ENCODE assay signal across 8 cellular contexts in genomic region chr12:66269757-66270383, GRCh38. TPM values are rescaled to one million over a fixed set of nuclear protein-coding genes. Genes with fewer than 3 reads are reported as not detected.
DNase-seq lines count a peak whose midpoint lies in the region; ATAC-seq and TF ChIP-seq lines count a peak whose summit lies in the region.

No MANE protein-coding gene starts in this region.

- 64% methylated on average over 5 of the region's 5 CpGs for WGBS in right cardiac atrium
- 75% methylated on average over 5 of the region's 5 CpGs for WGBS in smooth muscle cell (ENCODE audit: low lambda C conversion rate)

- H3K4me3 ChIP-seq in right cardiac atrium (ENCODE audit: low read length), result no peak overlapping the region
- H3K4me3 ChIP-seq in smooth muscle cell, result no peak overlapping the region

- H2AFZ ChIP-seq in smooth muscle cell (ENCODE audit: low read depth), result no peak overlapping the region

- H3F3A ChIP-seq in smooth muscle cell (ENCODE audit: low read depth), result no peaks in the 10 kb centered on the region

- H3K9me3 ChIP-seq in right cardiac atrium (ENCODE audit: control insufficient read depth, low read length) (no peaks in the 10 kb centered on the region), smooth muscle cell (replicated peaks; ENCODE audit: low read depth) (no peaks in the 10 kb centered on the region)

- no peak overlapping the region for H3K4me2 ChIP-seq in smooth muscle cell

- H3K27me3 ChIP-seq in right cardiac atrium (ENCODE audit: control insufficient read depth, insufficient read depth) (no peaks in the 10 kb centered on the region), smooth muscle cell (ENCODE audit: low read depth) (no peaks in the 10 kb centered on the region)

- H3K27ac ChIP-seq in right cardiac atrium (ENCODE audit: low read length) (no peak overlapping the region), smooth muscle cell (ENCODE audit: low read depth) (no peak overlapping the region)

- H3K9ac ChIP-seq in smooth muscle cell (ENCODE audit: low read depth), result no peak overlapping the region

- DNase-seq in SIG-M5 treated with dmso at 0.1 percent for 504 hours (lab: John Stamatoyannopoulos, UW; ENCODE audit: unreplicated experiment) (peak; percentile 88), SIG-M5 (lab: John Stamatoyannopoulos, UW) (no peak), NCI-H446 treated with DMSO at 0.1 percent for 48 hours (lab: John Stamatoyannopoulos, UW) (peak; percentile 33), amniotic stem cell (lab: John Stamatoyannopoulos, UW) (peak; percentile 17), right cardiac atrium (peak in 1 of 3 donors; percentile 46), smooth muscle cell (lab: John Stamatoyannopoulos, UW; ENCODE audit: unreplicated experiment) (no peak), NCI-H128 (lab: John Stamatoyannopoulos, UW; ENCODE audit: unreplicated experiment) (no peak)

- H4K20me1 ChIP-seq in smooth muscle cell (ENCODE audit: low read depth), result no peaks in the 10 kb centered on the region

- peak; percentile 70 for ATAC-seq in HG02623 (IDR thresholded peaks at IDR 0.05; ENCODE audit: unreplicated experiment)
- peak; percentile 40 to 51 for ATAC-seq in right cardiac atrium

- intact Hi-C loops in right cardiac atrium (cut with DNase I), result loop anchor here in 2 of 4 donors (10.0 kb wide), 2 partner anchors 135 to 425 kb away; no protein-coding TSS in a partner anchor

- no peaks in the 10 kb centered on the region for H3K4me1 ChIP-seq in right cardiac atrium (ENCODE audit: control insufficient read depth, insufficient read depth, low read length)
- H3K4me1 ChIP-seq in smooth muscle cell (ENCODE audit: low read depth), result no peaks in the 10 kb centered on the region

- H3K36me3 ChIP-seq in smooth muscle cell (ENCODE audit: low read depth), result no peaks in the 10 kb centered on the region

- H3K79me2 ChIP-seq in smooth muscle cell (ENCODE audit: low read depth), result no peaks in the 10 kb centered on the region

- peak; percentile 61 for TF ChIP-seq CTCF in smooth muscle cell (IDR thresholded peaks at IDR 0.05; ENCODE audit: borderline replicate concordance, insufficient read depth, poor library complexity, severe bottlenecking)

RNA-seq across cellular contexts. Expression of gene HELB, which starts 32.4 kb away (rescaled TPM):
- total RNA-seq in right cardiac atrium, result 1 to 10 TPM in 3 of 4 donors, under 1 TPM in 1; 0.74 to 1.9 (median 1.2) TPM
- polyA plus RNA-seq in right cardiac atrium, result 0.48 TPM
- 4.8 and 5.7 TPM in 2 replicates for total RNA-seq in smooth muscle cell
- 1.2 and 1.9 TPM in 2 replicates for polyA plus RNA-seq in smooth muscle cell

Comparison
In these comparisons a context has a peak if more than half of its experiments do, and no peak if none do; other contexts are left out.
1. DNase-seq: peak in SIG-M5 treated with dmso at 0.1 percent for 504 hours (single experiment), NCI-H446 treated with DMSO at 0.1 percent for 48 hours (single experiment) and amniotic stem cell (single experiment); none in SIG-M5 (single experiment), smooth muscle cell (single experiment) and NCI-H128 (single experiment).